Comparison of ENCODE assay signal across 17 cellular contexts in genomic region chr2:181005326-181005655, GRCh38. TPM values are rescaled to one million over a fixed set of nuclear protein-coding genes. Genes with fewer than 3 reads are reported as not detected.
DNase-seq lines count a peak whose midpoint lies in the region; ATAC-seq, FAIRE-seq and TF ChIP-seq lines count a peak whose summit lies in the region.
"Had no signal": no experiment of that assay in that cellular context is flagged by ENCODE, and none has a peak within 500 bp of the region (broad histone marks: within the 10 kb centered on the region; RNA-seq: fewer than 3 reads in every experiment).

No MANE protein-coding gene starts in this region.

- DNase-seq in IMR-90, result no peak
- DNase-seq in K562 (ENCODE audit: extremely low read depth in 1 of 4, low spot score in 3 of 4), result no peak
- DNase-seq in DMS153 (lab: John Stamatoyannopoulos, UW), result no peak
- DNase-seq in EL, result no peak
- DNase-seq: C1 segment of cervical spinal cord; Calu3; CD4-positive, alpha-beta memory T cell; COR-L47; DND-41; GDM1; HFFc6 had no signal

- no peak overlapping the region for H2BK5ac ChIP-seq in IMR-90 (ENCODE audit: low read depth, low read length, poor library complexity, severe bottlenecking)

- no peak for ATAC-seq in IMR-90 (ENCODE audit: low read depth)
- ATAC-seq in K562, result no peak; the same call in 2 of the 3 replicates
- ATAC-seq in GM19455 (IDR thresholded peaks at IDR 0.05; ENCODE audit: unreplicated experiment), result no peak
- ATAC-seq: GM12878, GM23338 had no signal

- no peak overlapping the region for H3K4me3 ChIP-seq in IMR-90 (ENCODE audit: insufficient read depth, low read depth, low read length)
- H3K4me3 ChIP-seq in K562, result no peak overlapping the region
- H3K4me3 ChIP-seq in liver (ENCODE audit: low read depth in 1 of 3, low read length in 3 of 3), result no peak overlapping the region
- H3K4me3 ChIP-seq: GM12878, GM23338, HAP-1 had no signal

- CTCF ChIA-PET in IMR-90 (lab: Yijun Ruan, JAX) (no interaction called here), K562 (lab: Yijun Ruan, JAX; ENCODE audit: low intra/inter-chr PET ratio) (no interaction called here)

- no peak for TF ChIP-seq CTCF in IMR-90 (conservative IDR thresholded peaks at IDR 0.05; ENCODE audit: low read depth, low read length)
- no peak for TF ChIP-seq CTCF in K562 (IDR thresholded peaks at IDR 0.05 in 2 of 3, conservative IDR thresholded peaks at IDR 0.05 in 1 of 3; ENCODE audit: insufficient read depth in 2 of 3, low read depth in 1 of 3, low read length in 3 of 3)
- TF ChIP-seq CTCF in liver (IDR thresholded peaks at IDR 0.05; ENCODE audit: low read depth, low read length, missing input control), result no peak

- H3K18ac ChIP-seq in IMR-90 (ENCODE audit: low read depth, low read length), result no peak overlapping the region

- H3K79me1 ChIP-seq in IMR-90 (ENCODE audit: low read depth in 1 of 2, low read length in 2 of 2), result peaks cover 15 to 46% of the 10 kb centered on the region in 2 experiments

- H2BK20ac ChIP-seq in IMR-90 (ENCODE audit: low read depth, low read length), result no peak overlapping the region

- H4K91ac ChIP-seq in IMR-90 (ENCODE audit: insufficient read depth, low read depth, low read length), result no peak overlapping the region

- BruUV-seq in IMR-90 (replicated peaks; lab: Mats Ljungman, UMichigan) (no TSS peak), K562 (replicated peaks; lab: Mats Ljungman, UMichigan) (no TSS peak)

- no peak overlapping the region for H3K14ac ChIP-seq in IMR-90 (replicated peaks; ENCODE audit: low read depth, low read length)

- no peak for FAIRE-seq in K562 (lab: Jason Lieb, UNC)
- FAIRE-seq: GM12878, GM19239 had no signal

- no peak overlapping the region for H2BK15ac ChIP-seq in IMR-90 (ENCODE audit: low read depth, low read length)

- H2AK9ac ChIP-seq in IMR-90 (replicated peaks; ENCODE audit: low read depth, low read length, poor library complexity), result no peak overlapping the region

- H3K9me1 ChIP-seq in IMR-90 (ENCODE audit: insufficient read depth, low read length) (peaks cover 12% of the 10 kb centered on the region), K562 (ENCODE audit: control insufficient read depth, insufficient read depth, low read length) (no peaks in the 10 kb centered on the region)

- POLR2A ChIA-PET in IMR-90 (lab: Charles Lee; ENCODE audit: unreplicated experiment) (no interaction called here), K562 (lab: Yijun Ruan, JAX) (interaction anchor here (0.5 to 1.1 kb wide), 4 partner anchors 14 to 26 kb away, joined by 3 to 6 read pairs (median 4); no protein-coding TSS in a partner anchor)

- H3K27me3 ChIP-seq in IMR-90 (ENCODE audit: control insufficient read depth, insufficient read depth, low read length) (no peaks in the 10 kb centered on the region), K562 (ENCODE audit: control insufficient read depth in 2 of 2, insufficient read depth in 2 of 2, low read length in 2 of 2) (no peaks in the 10 kb centered on the region), liver (ENCODE audit: control insufficient read depth in 4 of 4, insufficient read depth in 4 of 4, low read length in 3 of 4) (no peaks in the 10 kb centered on the region)

- dilution Hi-C loops in IMR-90 (cut with HindIII; ENCODE audit: low sequenced_read_pairs, unreplicated experiment), result no loop called here

- in situ Hi-C loops in IMR-90 (cut with MboI; ENCODE audit: low sequenced_read_pairs) (no loop called here), K562 (cut with MboI) (no loop called here)

- TF ChIP-seq POLR2A in IMR-90 (IDR thresholded peaks at IDR 0.05; ENCODE audit: low read depth, low read length), result no peak
- TF ChIP-seq POLR2A in K562 (conservative IDR thresholded peaks at IDR 0.05), result no peak

- H3K4me1 ChIP-seq in IMR-90 (ENCODE audit: control insufficient read depth, insufficient read depth, low read length) (peaks cover 11% of the 10 kb centered on the region), K562 (replicated peaks in 1 of 2; ENCODE audit: control insufficient read depth in 2 of 2, insufficient read depth in 2 of 2, low read length in 2 of 2) (peaks cover 3 to 10% of the 10 kb centered on the region in 2 experiments; a peak in 3 of 5 replicates), liver (ENCODE audit: control insufficient read depth in 4 of 4, insufficient read depth in 4 of 4, low read length in 3 of 4) (peaks cover 0 to 17% (median 5%) of the 10 kb centered on the region in 4 donors)

- H3K23ac ChIP-seq in IMR-90 (ENCODE audit: low read depth, low read length), result peak overlapping the region; percentile 63; the same call in 1 of the 2 replicates

- peaks cover 30% of the 10 kb centered on the region; the same call in 1 of the 2 replicates for H4K20me1 ChIP-seq in IMR-90 (ENCODE audit: insufficient read depth, low read length)
- 0 out of 2 replicates have a peak, but pooled peaks cover 4% of the 10 kb centered on the region for H4K20me1 ChIP-seq in K562 (replicated peaks; ENCODE audit: control insufficient read depth, insufficient read depth, low read length)

- no peak overlapping the region for H2BK120ac ChIP-seq in IMR-90 (ENCODE audit: low read depth, low read length)

- no peaks in the 10 kb centered on the region for H3K36me3 ChIP-seq in IMR-90 (ENCODE audit: control insufficient read depth, insufficient read depth, low read length)
- H3K36me3 ChIP-seq in K562 (ENCODE audit: control insufficient read depth, insufficient read depth, low read length), result no peaks in the 10 kb centered on the region
- H3K36me3 ChIP-seq in liver (ENCODE audit: control insufficient read depth in 4 of 4, insufficient read depth in 3 of 4, low read depth in 1 of 4, low read length in 3 of 4), result no peaks in the 10 kb centered on the region

- no peak overlapping the region for H2AK5ac ChIP-seq in IMR-90 (ENCODE audit: low read depth, low read length)

- TF ChIP-seq EP300 in K562 (IDR thresholded peaks at IDR 0.05; ENCODE audit: low read length), result no peak

- intact Hi-C loops in IMR-90 (cut with micrococcal nuclease), result no loop called here
- intact Hi-C loops in K562 (cut with micrococcal nuclease), result no loop called here

- H3K9ac ChIP-seq in IMR-90 (ENCODE audit: low read depth, low read length) (no peak overlapping the region), K562 (ENCODE audit: insufficient read depth in 1 of 2, low read depth in 2 of 2, low read length in 2 of 2) (no peak overlapping the region), liver (ENCODE audit: low read depth in 1 of 2, low read length in 2 of 2) (no peak overlapping the region)

- no peak overlapping the region for H3K56ac ChIP-seq in IMR-90 (ENCODE audit: extremely low read depth, insufficient read depth, low read length)

- H3K79me2 ChIP-seq in K562 (ENCODE audit: control insufficient read depth, insufficient read depth, low read length), result peaks cover 85% of the 10 kb centered on the region

- H4K8ac ChIP-seq in IMR-90 (ENCODE audit: low read depth in 2 of 2, low read length in 2 of 2), result no peak overlapping the region

- no peak overlapping the region for H4K5ac ChIP-seq in IMR-90 (ENCODE audit: low read depth, low read length)

- H3K4me2 ChIP-seq in IMR-90 (ENCODE audit: low read depth, low read length) (no peak overlapping the region), K562 (ENCODE audit: insufficient read depth, low read length) (no peak overlapping the region)
- H3K4me2 ChIP-seq: GM23338 had no signal

- H3K9me3 ChIP-seq in IMR-90 (ENCODE audit: control insufficient read depth, insufficient read depth, low read length) (no peaks in the 10 kb centered on the region), K562 (replicated peaks; ENCODE audit: control insufficient read depth, insufficient read depth, low read depth, low read length) (no peaks in the 10 kb centered on the region), liver (ENCODE audit: control insufficient read depth in 4 of 4, low read length in 3 of 4) (no peaks in the 10 kb centered on the region)
- H3K9me3 ChIP-seq: HAP-1 had no signal

- H3K4ac ChIP-seq in IMR-90 (ENCODE audit: low read depth, low read length), result no peak overlapping the region

- H2AFZ ChIP-seq in IMR-90 (replicated peaks; ENCODE audit: low read length, poor library complexity) (no peak overlapping the region), K562 (ENCODE audit: low read depth, low read length) (no peak overlapping the region)
- H2AFZ ChIP-seq: GM23338 had no signal

- TF ChIP-seq RAD21 in IMR-90 (IDR thresholded peaks at IDR 0.05; ENCODE audit: low read length) (no peak), K562 (CRISPR knock-in tag; conservative IDR thresholded peaks at IDR 0.05 in 1 of 2, IDR thresholded peaks at IDR 0.05 in 1 of 2) (no peak), liver (IDR thresholded peaks at IDR 0.05) (no peak)

- H3K27ac ChIP-seq in IMR-90 (ENCODE audit: insufficient read depth, low read length) (no peak overlapping the region), K562 (ENCODE audit: extremely low read depth, low read depth, low read length) (no peak overlapping the region), liver (ENCODE audit: low read depth in 1 of 2, low read length in 2 of 2) (no peak overlapping the region)

TF ChIP-seq in IMR-90, 13 proteins besides CTCF, POLR2A, EP300 and RAD21 (continues in another document):
- TF ChIP-seq NFE2L2 (IDR thresholded peaks at IDR 0.05; ENCODE audit: low read depth, low read length), result no peak

TF ChIP-seq in liver, 16 proteins besides CTCF, POLR2A, EP300 and RAD21 (continues in another document):
- peak; percentile 21 to 54 for TF ChIP-seq HNF4A (conservative IDR thresholded peaks at IDR 0.05)

RNA-seq across cellular contexts. Expression of gene UBE2E3, which starts 24.9 kb away (rescaled TPM):
- total RNA-seq in IMR-90 (2012; rRNA removed) (92.8 and 106 TPM in 2 replicates), K562 (2014; rRNA removed) (58.2 and 81.2 TPM in 2 replicates), K562 (2014; rRNA removed; fragmentation: Illumina TruSeq; extraction: Trizol) (70.4 and 81.0 TPM in 2 replicates), K562 (2015; rRNA removed; fragmentation: Illumina TruSeq; extraction: Trizol) (67.4 and 69.6 TPM in 2 replicates), K562 (2021) (74.3 and 78.0 TPM in 2 replicates), liver (10 to 100 TPM; 30.6 to 51.5 TPM)
- polyA plus RNA-seq in IMR-90 (2012; rRNA removed) (89.7 and 114 TPM in 2 replicates), K562 (2011; rRNA removed) (101 and 129 TPM in 2 replicates), K562 (2014; fragmentation: Illumina TruSeq; extraction: Trizol) (141 and 173 TPM in 2 replicates), K562 (2014; fragmentation: Nextera tagmentation; extraction: Ambion mirVana) (10 to 100 TPM; 84.8 to 97.1 TPM), K562 (2014; rRNA removed) (61.4 and 82.4 TPM in 2 replicates), liver (10 to 100 TPM; 21.3 to 33.3 TPM)
- 43.0 and 45.4 TPM in 2 replicates for polyA plus RNA-seq in IMR-90 (2012; cell fraction: cytosol; rRNA removed)
- polyA plus RNA-seq in IMR-90 (2012; cell fraction: nucleus; rRNA removed; ENCODE audit: low replicate concordance), result 17.3 and 152 TPM in 2 replicates
- 18.2 and 24.0 TPM in 2 replicates for total RNA-seq in K562 (2011; cell fraction: chromatin; rRNA removed; ENCODE audit: low replicate concordance)
- total RNA-seq in K562 (2011; cell fraction: nucleolus; rRNA removed), result 10.8 and 15.1 TPM in 2 replicates
- 16.6 and 32.3 TPM in 2 replicates for total RNA-seq in K562 (2011; cell fraction: nucleoplasm; rRNA removed)
- 87.9 and 120 TPM in 2 replicates for polyA plus RNA-seq in K562 (2011; cell fraction: cytosol; rRNA removed)
- polyA plus RNA-seq in K562 (2011; cell fraction: nucleus; rRNA removed), result 55.8 and 84.4 TPM in 2 replicates
- polyA plus RNA-seq in K562 (2012), result 74.1 and 79.5 TPM in 2 replicates
- 40.5 and 50.1 TPM in 2 replicates for polyA minus RNA-seq in K562 (2011; rRNA and poly(A)+ RNA removed)
- polyA minus RNA-seq in K562 (2011; cell fraction: cytosol; rRNA and poly(A)+ RNA removed), result 28.4 and 29.7 TPM in 2 replicates
- polyA minus RNA-seq in K562 (2011; cell fraction: nucleus; rRNA and poly(A)+ RNA removed), result 27.9 and 66.4 TPM in 2 replicates
